9 cellular contexts compared by ENCODE assay signal in the genomic region with DNA sequence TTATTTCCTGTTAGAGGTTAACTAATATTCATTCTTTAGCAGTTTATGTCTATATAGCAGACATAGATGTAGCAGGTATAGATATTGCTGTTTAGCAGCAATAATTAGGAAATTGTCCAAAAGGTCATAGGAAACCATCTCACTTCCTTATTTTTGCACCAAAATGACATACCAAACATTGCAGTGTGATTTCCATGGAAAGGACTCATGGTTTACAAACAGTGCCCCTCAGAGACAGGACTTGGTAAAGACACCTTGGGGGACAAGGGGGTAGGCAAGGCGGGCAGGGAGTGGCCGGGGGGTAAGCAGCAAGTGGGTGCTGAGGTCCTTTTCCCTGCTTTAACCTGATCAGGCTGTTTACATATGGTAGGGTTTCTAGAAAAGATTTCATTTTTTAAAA. TPM values are rescaled to one million over a fixed set of nuclear protein-coding genes. Genes with fewer than 3 reads are reported as not detected.
A peak's percentile ranks its signal among the peaks of the same experiment; 100 is the strongest.
DNase-seq lines count a peak whose midpoint lies in the region; ATAC-seq and TF ChIP-seq lines count a peak whose summit lies in the region.
"Had no signal": no experiment of that assay in that cellular context is flagged by ENCODE, and none has a peak within 500 bp of the region (broad histone marks: within the 10 kb centered on the region; RNA-seq: fewer than 3 reads in every experiment).

No MANE protein-coding gene starts in this region.

- no CpG with 5 or more reads among the region's 2 CpGs for WGBS in mesendoderm (ENCODE audit: extremely low coverage, insufficient coverage, low lambda C conversion rate)

- H3K79me1 ChIP-seq in mesendoderm (ENCODE audit: low read length): no peaks in the 10 kb centered on the region

- no peak overlapping the region for H3K4ac ChIP-seq in mesendoderm (ENCODE audit: low read depth, low read length)

- no peak overlapping the region for H2BK15ac ChIP-seq in mesendoderm (replicated peaks; ENCODE audit: low read depth)

- H3K23ac ChIP-seq in mesendoderm (ENCODE audit: low read length): no peak overlapping the region

- no peak overlapping the region for H2BK5ac ChIP-seq in mesendoderm (ENCODE audit: low read length)

- H4K8ac ChIP-seq in mesendoderm (ENCODE audit: low read depth, low read length): no peak overlapping the region

- H3K27ac ChIP-seq in WERI-Rb-1 (no peak overlapping the region), mesendoderm (ENCODE audit: low read depth, low read length) (no peak overlapping the region)
- H3K27ac ChIP-seq: epithelial cell of prostate had no signal

- H3K4me2 ChIP-seq in mesendoderm (ENCODE audit: low read length): no peak overlapping the region

- no peak for ATAC-seq in GM18505 (IDR thresholded peaks at IDR 0.05; ENCODE audit: unreplicated experiment)
- no peak for ATAC-seq in HG03354 (IDR thresholded peaks at IDR 0.05; ENCODE audit: poor library complexity, severe bottlenecking, unreplicated experiment)

- H3K9ac ChIP-seq in mesendoderm (ENCODE audit: low read length): no peak overlapping the region

- TF ChIP-seq POLR2A in GM18505 (IDR thresholded peaks at IDR 0.05; ENCODE audit: borderline replicate concordance, extremely low read depth, insufficient read depth, insufficient read length): no peak

- no peak overlapping the region for H3K4me3 ChIP-seq in Jurkat, Clone E6-1 (ENCODE audit: low read length)
- H3K4me3 ChIP-seq in WERI-Rb-1 (ENCODE audit: low read depth, low read length) (no peak overlapping the region), mesendoderm (ENCODE audit: low read length) (no peak overlapping the region)

- peak; percentile 32; the same call in 1 of the 2 replicates for TF ChIP-seq CTCF in WERI-Rb-1 (IDR thresholded peaks at IDR 0.05; ENCODE audit: low read depth, low read length)

- H3K56ac ChIP-seq in mesendoderm (ENCODE audit: low read length): no peak overlapping the region

- no peaks in the 10 kb centered on the region for H3K27me3 ChIP-seq in WERI-Rb-1 (ENCODE audit: insufficient read depth, low read depth, severe bottlenecking)
- no peaks in the 10 kb centered on the region for H3K27me3 ChIP-seq in mesendoderm (ENCODE audit: insufficient read depth, low read length, poor library complexity)

- no peak overlapping the region for H2BK120ac ChIP-seq in mesendoderm (ENCODE audit: low read depth, low read length)

- H2AK5ac ChIP-seq in mesendoderm (ENCODE audit: low read length): no peak overlapping the region

- no peak overlapping the region for H4K5ac ChIP-seq in mesendoderm (ENCODE audit: low read length)

- H3K9me3 ChIP-seq in WERI-Rb-1 (ENCODE audit: severe bottlenecking): no peaks in the 10 kb centered on the region

- H3K18ac ChIP-seq in mesendoderm (ENCODE audit: low read length): no peak overlapping the region

- H3K4me1 ChIP-seq in mesendoderm (ENCODE audit: control insufficient read depth, low read depth, low read length): peaks cover 6% of the 10 kb centered on the region

- DNase-seq in EH (ENCODE audit: low read depth) (peak; percentile 32), WERI-Rb-1 (no peak), mesendoderm (peak; percentile 83), T-helper 9 cell (no peak)
- DNase-seq in Jurkat, Clone E6-1 (ENCODE audit: low read depth, low spot score): peak; percentile 35
- no peak for DNase-seq in activated naive CD4-positive, alpha-beta T cell (lab: John Stamatoyannopoulos, UW)

- H3K36me3 ChIP-seq in WERI-Rb-1 (no peaks in the 10 kb centered on the region), mesendoderm (ENCODE audit: control insufficient read depth, insufficient read depth, low read length) (no peaks in the 10 kb centered on the region)

- H3K79me2 ChIP-seq in mesendoderm (ENCODE audit: control insufficient read depth, insufficient read depth, low read length): no peaks in the 10 kb centered on the region

RNA-seq across cellular contexts. Expression of gene BATF3, which starts 30.5 kb away (rescaled TPM):
- 65.0 TPM for polyA plus RNA-seq in Jurkat, Clone E6-1 (2012; ENCODE audit: insufficient read depth, insufficient read length)
- polyA plus RNA-seq in mesendoderm (2013, experiment 1 of 2): 4.5 TPM
- polyA plus RNA-seq in mesendoderm (2013, experiment 2 of 2): 5.8 TPM

Comparison
In these comparisons a context has a peak if more than half of its experiments do, and no peak if none do; other contexts are left out.
1. DNase-seq: peak in EH (single experiment), Jurkat, Clone E6-1 (single experiment) and mesendoderm (single experiment); none in WERI-Rb-1 (single experiment), T-helper 9 cell (single experiment) and activated naive CD4-positive, alpha-beta T cell (0 of 4).